In genomic region chr2:148643421-148643820, GRCh38 we compare ENCODE assay signal across 8 cellular contexts. TPM values are rescaled to one million over a fixed set of nuclear protein-coding genes. Genes with fewer than 3 reads are reported as not detected.
DNase-seq lines count a peak whose midpoint lies in the region; ATAC-seq, FAIRE-seq and TF ChIP-seq lines count a peak whose summit lies in the region.

No MANE protein-coding gene starts in this region.

- in situ Hi-C loops in GM23248 (cut with MboI) = loop anchor here (25.0 kb wide), 2 partner anchors 669 to 919 kb away; no protein-coding TSS in a partner anchor
- in situ Hi-C loops in Panc1 (cut with HindIII; ENCODE audit: low pct_unique_long_range_greater_than_20kb, low sequenced_read_pairs) = no loop called here

- 0 out of 2 replicates have a peak, but pooled peaks cover 5% of the 10 kb centered on the region for H3K4me1 ChIP-seq in GM23248 (ENCODE audit: insufficient read depth)
- peaks cover 13% of the 10 kb centered on the region for H3K4me1 ChIP-seq in Panc1 (ENCODE audit: control insufficient read depth, insufficient read depth, low read length)

- no peak for TF ChIP-seq CTCF in Panc1 (IDR thresholded peaks at IDR 0.05)

- H3F3A ChIP-seq in GM23248 (ENCODE audit: insufficient read depth) = 0 out of 2 replicates have a peak, but pooled peaks cover 8% of the 10 kb centered on the region

- H3K4me3 ChIP-seq in GM23248 (peak overlapping the region; percentile 90; the same call in 1 of the 2 replicates), Panc1 (ENCODE audit: low read depth in 2 of 2, low read length in 2 of 2) (peak overlapping the region; percentile 87 to 95), iPS-18c (ENCODE audit: insufficient read depth, low read depth, low read length) (peak overlapping the region; percentile 98)

- no peak for TF ChIP-seq POLR2A in GM12892 (IDR thresholded peaks at IDR 0.05; ENCODE audit: low read depth, low read length)

- no peaks in the 10 kb centered on the region for H3K9me2 ChIP-seq in GM23248 (ENCODE audit: insufficient read depth)

- DNase-seq in GM12892 (ENCODE audit: insufficient read length) (no peak), GM23248 (no peak), Panc1 (ENCODE audit: low read depth, low spot score) (no peak), DMS 273 (lab: John Stamatoyannopoulos, UW; ENCODE audit: unreplicated experiment) (no peak)

- BruUV-seq in Panc1 (replicated peaks; lab: Mats Ljungman, UMichigan) = no TSS peak

- peak overlapping the region; percentile 96 for H2AFZ ChIP-seq in GM23248

- WGBS in GM23248 (ENCODE audit: low coverage in 1 of 2, low lambda C conversion rate in 2 of 2, missing lambda C conversion rate in 2 of 2), 2 experiments = 14 to 15% methylated on average over 5 of the region's 5 CpGs

- H3K27ac ChIP-seq in GM23248 (no peak overlapping the region), Panc1 (ENCODE audit: low read length) (no peak overlapping the region)

- H3K27me3 ChIP-seq in GM23248 (replicated peaks; ENCODE audit: insufficient read depth) (no peaks in the 10 kb centered on the region; the same call in 1 of the 2 replicates), Panc1 (ENCODE audit: control insufficient read depth, insufficient read depth, low read length) (peaks cover 13% of the 10 kb centered on the region)

- POLR2A ChIA-PET in Panc1 (lab: Charles Lee) = no interaction called here

- FAIRE-seq in GM12892 (lab: Jason Lieb, UNC) = peak; percentile 70

- H3K79me2 ChIP-seq in GM23248 (ENCODE audit: insufficient read depth) = peaks cover 31% of the 10 kb centered on the region

- intact Hi-C loops in Panc1 (cut with micrococcal nuclease; ENCODE audit: unreplicated experiment) = loop anchor here (10.0 kb wide), 1 partner anchor 761 kb away; no protein-coding TSS in a partner anchor

- H3K36me3 ChIP-seq in GM23248 (ENCODE audit: low read depth) = no peaks in the 10 kb centered on the region
- no peaks in the 10 kb centered on the region; the same call in 1 of the 2 replicates for H3K36me3 ChIP-seq in Panc1 (ENCODE audit: control insufficient read depth, insufficient read depth, low read length)

- no peak overlapping the region for H3K9ac ChIP-seq in GM23248

- H3K9me3 ChIP-seq in GM23248 (ENCODE audit: low read depth) = no peaks in the 10 kb centered on the region
- no peaks in the 10 kb centered on the region for H3K9me3 ChIP-seq in Panc1 (ENCODE audit: control insufficient read depth, insufficient read depth, low read depth, low read length)
- H3K9me3 ChIP-seq in iPS-18c (ENCODE audit: control insufficient read depth, insufficient read depth, low read length) = no peaks in the 10 kb centered on the region

- H3K4me2 ChIP-seq in GM23248 (ENCODE audit: unreplicated experiment) = peak overlapping the region; percentile 78

- CTCF ChIA-PET in Panc1 (lab: Charles Lee) = no interaction called here

- no peaks in the 10 kb centered on the region for H4K20me1 ChIP-seq in GM23248 (ENCODE audit: insufficient read depth)

- ATAC-seq in Panc1 (no peak), GM21381 (IDR thresholded peaks at IDR 0.05; ENCODE audit: unreplicated experiment) (no peak), HG03135 (IDR thresholded peaks at IDR 0.05; ENCODE audit: unreplicated experiment) (no peak), GM19023 (IDR thresholded peaks at IDR 0.05; ENCODE audit: unreplicated experiment) (no peak)

RNA-seq across cellular contexts. Expression of gene EPC2, which starts 1.1 kb away (rescaled TPM):
- polyA plus RNA-seq in GM12892 (2012; ENCODE audit: missing spikeins) = 8.1 TPM
- 15.4 and 20.0 TPM in 2 replicates for total RNA-seq in GM23248 (2014; rRNA removed; shearing (Covaris generic))
- polyA plus RNA-seq in GM23248 (2016; fragmentation: Nextera tagmentation; extraction: Ambion mirVana) = 4.2 TPM in 2 replicates
- total RNA-seq in Panc1 (2021; ENCODE audit: unreplicated experiment) = 30.2 TPM
- polyA plus RNA-seq in Panc1 (2012; ENCODE audit: insufficient read length) = 12.3 TPM
